Comparison of ENCODE assay signal across 1 cellular context in the genomic region with DNA sequence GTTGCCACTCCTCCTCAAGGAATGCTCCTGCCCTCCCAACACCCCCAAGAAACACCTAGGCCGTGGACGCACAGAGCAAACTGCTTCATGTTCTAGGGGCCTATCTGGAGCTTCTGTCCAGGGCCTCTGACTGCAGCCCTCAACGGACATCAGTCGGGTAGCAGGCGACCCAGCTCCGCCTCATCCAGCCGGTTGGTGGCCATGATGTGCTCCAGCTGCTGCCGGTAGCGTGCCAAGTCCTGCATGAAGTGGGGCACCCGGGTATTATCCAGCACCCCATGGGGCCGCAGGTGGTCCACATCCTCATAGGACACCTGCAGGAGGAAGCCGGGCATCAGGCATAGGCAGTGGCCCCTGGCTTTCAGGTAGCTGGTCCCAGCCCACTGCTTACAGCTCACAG.
TF ChIP-seq lines count a peak whose summit lies in the region.

No MANE protein-coding gene starts in this region.

TF ChIP-seq in GM12878, 131 proteins besides CTCF, POLR2A, EP300 and RAD21:
- TF ChIP-seq POU2F2 (IDR thresholded peaks at IDR 0.05; ENCODE audit: borderline replicate concordance, low read depth, low read length): no peak
- TF ChIP-seq, protein P1, sequence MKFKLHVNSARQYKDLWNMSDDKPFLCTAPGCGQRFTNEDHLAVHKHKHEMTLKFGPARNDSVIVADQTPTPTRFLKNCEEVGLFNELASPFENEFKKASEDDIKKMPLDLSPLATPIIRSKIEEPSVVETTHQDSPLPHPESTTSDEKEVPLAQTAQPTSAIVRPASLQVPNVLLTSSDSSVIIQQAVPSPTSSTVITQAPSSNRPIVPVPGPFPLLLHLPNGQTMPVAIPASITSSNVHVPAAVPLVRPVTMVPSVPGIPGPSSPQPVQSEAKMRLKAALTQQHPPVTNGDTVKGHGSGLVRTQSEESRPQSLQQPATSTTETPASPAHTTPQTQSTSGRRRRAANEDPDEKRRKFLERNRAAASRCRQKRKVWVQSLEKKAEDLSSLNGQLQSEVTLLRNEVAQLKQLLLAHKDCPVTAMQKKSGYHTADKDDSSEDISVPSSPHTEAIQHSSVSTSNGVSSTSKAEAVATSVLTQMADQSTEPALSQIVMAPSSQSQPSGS (IDR thresholded peaks at IDR 0.05; ENCODE audit: low read length): no peak
- TF ChIP-seq SRF (IDR thresholded peaks at IDR 0.05; ENCODE audit: low read depth in 2 of 2, low read length in 2 of 2): no peak
- no peak for TF ChIP-seq SUZ12 (IDR thresholded peaks at IDR 0.05; ENCODE audit: unreplicated experiment)
- no peak for TF ChIP-seq IKZF1 (conservative IDR thresholded peaks at IDR 0.05)
- no peak for TF ChIP-seq TCF12 (IDR thresholded peaks at IDR 0.05; ENCODE audit: low read depth, low read length)
- no peak for TF ChIP-seq BRCA1 (IDR thresholded peaks at IDR 0.05; ENCODE audit: low read depth, low read length)
- TF ChIP-seq SREBF2 (IDR thresholded peaks at IDR 0.05; ENCODE audit: low read length): no peak
- no peak for TF ChIP-seq CBFB (IDR thresholded peaks at IDR 0.05; ENCODE audit: low read depth)
- TF ChIP-seq, protein P2, sequence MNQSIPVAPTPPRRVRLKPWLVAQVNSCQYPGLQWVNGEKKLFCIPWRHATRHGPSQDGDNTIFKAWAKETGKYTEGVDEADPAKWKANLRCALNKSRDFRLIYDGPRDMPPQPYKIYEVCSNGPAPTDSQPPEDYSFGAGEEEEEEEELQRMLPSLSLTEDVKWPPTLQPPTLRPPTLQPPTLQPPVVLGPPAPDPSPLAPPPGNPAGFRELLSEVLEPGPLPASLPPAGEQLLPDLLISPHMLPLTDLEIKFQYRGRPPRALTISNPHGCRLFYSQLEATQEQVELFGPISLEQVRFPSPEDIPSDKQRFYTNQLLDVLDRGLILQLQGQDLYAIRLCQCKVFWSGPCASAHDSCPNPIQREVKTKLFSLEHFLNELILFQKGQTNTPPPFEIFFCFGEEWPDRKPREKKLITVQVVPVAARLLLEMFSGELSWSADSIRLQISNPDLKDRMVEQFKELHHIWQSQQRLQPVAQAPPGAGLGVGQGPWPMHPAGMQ (IDR thresholded peaks at IDR 0.05; ENCODE audit: borderline replicate concordance): no peak
- TF ChIP-seq GABPA (IDR thresholded peaks at IDR 0.05; ENCODE audit: low read depth): no peak
- TF ChIP-seq ZSCAN29 (IDR thresholded peaks at IDR 0.05): no peak
- TF ChIP-seq PML (IDR thresholded peaks at IDR 0.05; ENCODE audit: low read length): no peak
- TF ChIP-seq POLR2AphosphoS2 (IDR thresholded peaks at IDR 0.05; ENCODE audit: low read depth, low read length): no peak
- TF ChIP-seq HDAC6 (IDR thresholded peaks at IDR 0.05; ENCODE audit: unreplicated experiment): no peak
- TF ChIP-seq, protein P3, sequence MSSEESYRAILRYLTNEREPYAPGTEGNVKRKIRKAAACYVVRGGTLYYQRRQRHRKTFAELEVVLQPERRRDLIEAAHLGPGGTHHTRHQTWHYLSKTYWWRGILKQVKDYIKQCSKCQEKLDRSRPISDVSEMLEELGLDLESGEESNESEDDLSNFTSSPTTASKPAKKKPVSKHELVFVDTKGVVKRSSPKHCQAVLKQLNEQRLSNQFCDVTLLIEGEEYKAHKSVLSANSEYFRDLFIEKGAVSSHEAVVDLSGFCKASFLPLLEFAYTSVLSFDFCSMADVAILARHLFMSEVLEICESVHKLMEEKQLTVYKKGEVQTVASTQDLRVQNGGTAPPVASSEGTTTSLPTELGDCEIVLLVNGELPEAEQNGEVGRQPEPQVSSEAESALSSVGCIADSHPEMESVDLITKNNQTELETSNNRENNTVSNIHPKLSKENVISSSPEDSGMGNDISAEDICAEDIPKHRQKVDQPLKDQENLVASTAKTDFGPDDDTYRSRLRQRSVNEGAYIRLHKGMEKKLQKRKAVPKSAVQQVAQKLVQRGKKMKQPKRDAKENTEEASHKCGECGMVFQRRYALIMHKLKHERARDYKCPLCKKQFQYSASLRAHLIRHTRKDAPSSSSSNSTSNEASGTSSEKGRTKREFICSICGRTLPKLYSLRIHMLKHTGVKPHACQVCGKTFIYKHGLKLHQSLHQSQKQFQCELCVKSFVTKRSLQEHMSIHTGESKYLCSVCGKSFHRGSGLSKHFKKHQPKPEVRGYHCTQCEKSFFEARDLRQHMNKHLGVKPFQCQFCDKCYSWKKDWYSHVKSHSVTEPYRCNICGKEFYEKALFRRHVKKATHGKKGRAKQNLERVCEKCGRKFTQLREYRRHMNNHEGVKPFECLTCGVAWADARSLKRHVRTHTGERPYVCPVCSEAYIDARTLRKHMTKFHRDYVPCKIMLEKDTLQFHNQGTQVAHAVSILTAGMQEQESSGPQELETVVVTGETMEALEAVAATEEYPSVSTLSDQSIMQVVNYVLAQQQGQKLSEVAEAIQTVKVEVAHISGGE (CRISPR knock-in tag; IDR thresholded peaks at IDR 0.05): no peak
- TF ChIP-seq ATF7 (IDR thresholded peaks at IDR 0.05; ENCODE audit: low read depth): no peak
- no peak for TF ChIP-seq NR2C2 (IDR thresholded peaks at IDR 0.05; ENCODE audit: borderline replicate concordance, control insufficient read depth, insufficient read length, low read depth)
- TF ChIP-seq NFYA (IDR thresholded peaks at IDR 0.05; ENCODE audit: borderline replicate concordance, low read depth, low read length): no peak
- no peak for TF ChIP-seq RELA (IDR thresholded peaks at IDR 0.05; ENCODE audit: borderline replicate concordance, partially characterized antibody)
